Comparison of ENCODE assay signal across 10 cellular contexts in genomic region chr17:4043862-4044261, GRCh38.
A peak's percentile ranks its signal among the peaks of the same experiment; 100 is the strongest.
DNase-seq lines count a peak whose midpoint lies in the region; ATAC-seq and TF ChIP-seq lines count a peak whose summit lies in the region.
"Had no signal": no experiment of that assay in that cellular context is flagged by ENCODE, and none has a peak within 500 bp of the region (broad histone marks: within the 10 kb centered on the region; RNA-seq: fewer than 3 reads in every experiment).

No MANE protein-coding gene starts in this region.

- H3K9me3 Mint-ChIP-seq in endothelial cell (ENCODE audit: unreplicated experiment): no peaks in the 10 kb centered on the region

- POLR2A ChIA-PET in HEK293T (lab: Yijun Ruan, JAX): no interaction called here

- no peak overlapping the region for H3K27ac Mint-ChIP-seq in endothelial cell (ENCODE audit: unreplicated experiment)

- no peak overlapping the region for H3K4me3 ChIP-seq in Jurkat, Clone E6-1 (ENCODE audit: low read length)
- H3K4me3 ChIP-seq: pancreas had no signal

- no peaks in the 10 kb centered on the region for H3K4me1 Mint-ChIP-seq in endothelial cell (ENCODE audit: unreplicated experiment)

- no peaks in the 10 kb centered on the region for H3K27me3 Mint-ChIP-seq in endothelial cell (ENCODE audit: unreplicated experiment)

- H3K36me3 Mint-ChIP-seq in endothelial cell (ENCODE audit: low read depth, unreplicated experiment): peaks cover 54% of the 10 kb centered on the region

- TF ChIP-seq CTCF in endothelial cell (IDR thresholded peaks at IDR 0.05; ENCODE audit: unreplicated experiment): no peak

- peak; percentile 71 for DNase-seq in Jurkat, Clone E6-1 (ENCODE audit: low read depth, low spot score)
- peak; percentile 80 for DNase-seq in activated CD8-positive, alpha-beta memory T cell treated with anti-CD3 and anti-CD28 coated beads for 24 hours
- DNase-seq in endothelial cell (ENCODE audit: low spot score) (no peak), HEK293T (ENCODE audit: extremely low spot score) (no peak), DMS153 (lab: John Stamatoyannopoulos, UW) (no peak), midbrain (lab: John Stamatoyannopoulos, UW) (no peak)
- DNase-seq in stimulated activated CD8-positive, alpha-beta memory T cell treated with anti-CD3 and anti-CD28 coated beads, Interleukin-2, amount 100 ng/mL, for 48 hours (ENCODE audit: low read depth in 2 of 2): peak; percentile 44 to 59
- DNase-seq: Kasumi-1, pancreas had no signal

- no peak for ATAC-seq in HG02884 (IDR thresholded peaks at IDR 0.05; ENCODE audit: unreplicated experiment)
- ATAC-seq: pancreas had no signal

- peak overlapping the region; percentile 48 for H3K4me3 Mint-ChIP-seq in endothelial cell (ENCODE audit: unreplicated experiment)

- CTCF ChIA-PET in HEK293T (lab: Yijun Ruan, JAX): no interaction called here

TF ChIP-seq in HEK293T, 16 proteins besides CTCF, POLR2A, EP300 and RAD21:
- TF ChIP-seq HDGF (IDR thresholded peaks at IDR 0.05; ENCODE audit: borderline replicate concordance) (no peak), ZNF384 (IDR thresholded peaks at IDR 0.05) (no peak), FOXK2 (IDR thresholded peaks at IDR 0.05) (no peak), SUZ12 (IDR thresholded peaks at IDR 0.05) (no peak), ELF4 (IDR thresholded peaks at IDR 0.05) (no peak), LEF1 (IDR thresholded peaks at IDR 0.05; ENCODE audit: borderline replicate concordance) (no peak), SP1 (IDR thresholded peaks at IDR 0.05) (no peak), NFRKB (IDR thresholded peaks at IDR 0.05) (no peak), FOXM1 (IDR thresholded peaks at IDR 0.05; ENCODE audit: borderline replicate concordance) (no peak), BHLHE40 (IDR thresholded peaks at IDR 0.05; ENCODE audit: borderline replicate concordance) (no peak), L3MBTL2 (conservative IDR thresholded peaks at IDR 0.05) (no peak), FOXA1 (IDR thresholded peaks at IDR 0.05) (no peak), PKNOX1 (IDR thresholded peaks at IDR 0.05) (no peak), ARNT (IDR thresholded peaks at IDR 0.05) (no peak), CTBP1 (IDR thresholded peaks at IDR 0.05; ENCODE audit: borderline replicate concordance) (no peak), TARDBP (IDR thresholded peaks at IDR 0.05) (no peak)

Comparison
In these comparisons a context has a peak if more than half of its experiments do, and no peak if none do; other contexts are left out.
1. DNase-seq: peak in Jurkat, Clone E6-1 (single experiment), activated CD8-positive, alpha-beta memory T cell treated with anti-CD3 and anti-CD28 coated beads for 24 hours (single experiment) and stimulated activated CD8-positive, alpha-beta memory T cell treated with anti-CD3 and anti-CD28 coated beads, Interleukin-2, amount 100 ng/mL, for 48 hours (2 of 2); none in endothelial cell (single experiment), HEK293T (single experiment), DMS153 (single experiment) and midbrain (single experiment).